Comparison of ENCODE assay signal across 8 cellular contexts in the genomic region with DNA sequence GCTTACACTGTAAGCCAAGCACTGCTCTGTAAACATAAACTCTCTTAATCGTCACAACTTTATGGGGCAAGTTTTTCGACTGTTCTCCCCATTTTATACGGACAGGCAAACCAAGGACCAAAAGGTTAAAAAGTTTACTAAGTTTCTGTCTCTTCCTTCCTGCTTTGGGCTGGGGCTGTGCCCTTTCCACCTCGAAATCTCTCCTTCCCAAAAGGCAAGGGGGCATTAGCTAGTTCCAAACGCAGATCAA.
DNase-seq lines count a peak whose midpoint lies in the region; TF ChIP-seq lines count a peak whose summit lies in the region.

No MANE protein-coding gene starts in this region.

- DNase-seq in GM12864 (ENCODE audit: low read depth) (no peak), fibroblast of pulmonary artery (ENCODE audit: low read depth) (no peak), retinal pigment epithelial cell (ENCODE audit: low read depth) (no peak), GF-D8 (lab: John Stamatoyannopoulos, UW) (no peak), hepatic stellate cell (ENCODE audit: low spot score) (no peak), AG08395 (ENCODE audit: low spot score) (no peak), glomerular visceral epithelial cell (ENCODE audit: extremely low spot score) (no peak)

- TF ChIP-seq CTCF in GM12864 (IDR thresholded peaks at IDR 0.05; ENCODE audit: low read depth, low read length, missing control alignments) (no peak), SU-DHL-6 (IDR thresholded peaks at IDR 0.05; ENCODE audit: insufficient read depth, low read length, poor library complexity, severe bottlenecking) (no peak), fibroblast of pulmonary artery (IDR thresholded peaks at IDR 0.05; ENCODE audit: low read length, missing control alignments) (no peak), retinal pigment epithelial cell (conservative IDR thresholded peaks at IDR 0.05; ENCODE audit: low read depth, low read length) (no peak)

- no peaks in the 10 kb centered on the region for H3K79me2 ChIP-seq in SU-DHL-6 (ENCODE audit: insufficient read depth, low read length)

- H3K4me3 ChIP-seq in GM12864 (ENCODE audit: low read depth, low read length): peak overlapping the region; percentile 95
- peak overlapping the region; percentile 32 for H3K4me3 ChIP-seq in SU-DHL-6 (ENCODE audit: insufficient read depth, low read length, poor library complexity, severe bottlenecking)
- H3K4me3 ChIP-seq in fibroblast of pulmonary artery (replicated peaks; ENCODE audit: low read depth, low read length): peak overlapping the region; percentile 96
- H3K4me3 ChIP-seq in retinal pigment epithelial cell (ENCODE audit: low read length): peak overlapping the region; percentile 99

- peak overlapping the region; percentile 93 for H3K4me2 ChIP-seq in SU-DHL-6 (ENCODE audit: low read depth, low read length, poor library complexity, severe bottlenecking)

- H3K9ac ChIP-seq in SU-DHL-6 (ENCODE audit: low read length): peak overlapping the region; percentile 72

- no peaks in the 10 kb centered on the region for H3K9me2 ChIP-seq in SU-DHL-6 (replicated peaks; ENCODE audit: insufficient read depth, low read length)

- H4K20me1 ChIP-seq in SU-DHL-6 (ENCODE audit: low read depth, low read length): no peaks in the 10 kb centered on the region

- H3K36me3 ChIP-seq in SU-DHL-6 (ENCODE audit: low read length): no peaks in the 10 kb centered on the region

- no peaks in the 10 kb centered on the region for H3K9me3 ChIP-seq in SU-DHL-6 (ENCODE audit: insufficient read depth, low read length)

- H2AFZ ChIP-seq in SU-DHL-6 (ENCODE audit: low read depth, low read length, severe bottlenecking): no peak overlapping the region

- H3K27ac ChIP-seq in SU-DHL-6 (ENCODE audit: low read depth, low read length): peak overlapping the region; percentile 92

- H3F3A ChIP-seq in SU-DHL-6 (ENCODE audit: insufficient read depth): peaks cover 9% of the 10 kb centered on the region

- H3K27me3 ChIP-seq in SU-DHL-6 (ENCODE audit: low read length): no peaks in the 10 kb centered on the region

Comparison
In these comparisons a context has a peak if more than half of its experiments do, and no peak if none do; other contexts are left out.
1. H3K4me3 ChIP-seq: peak in every context shown above with its lines; median percentile 99 in retinal pigment epithelial cell; 96 in fibroblast of pulmonary artery; 95 in GM12864; 32 in SU-DHL-6.